ENCODE assay signal across 21 cellular contexts in genomic region chr16:84109598-84110325, GRCh38. TPM values are rescaled to one million over a fixed set of nuclear protein-coding genes. Genes with fewer than 3 reads are reported as not detected.
DNase-seq lines count a peak whose midpoint lies in the region; ATAC-seq, FAIRE-seq and TF ChIP-seq lines count a peak whose summit lies in the region.
"Had no signal": no experiment of that assay in that cellular context is flagged by ENCODE, and none has a peak within 500 bp of the region (broad histone marks: within the 10 kb centered on the region; RNA-seq: fewer than 3 reads in every experiment).

No MANE protein-coding gene starts in this region.

- peaks cover 37% of the 10 kb centered on the region for H4K20me1 ChIP-seq in Loucy (ENCODE audit: insufficient read depth, low read length, poor library complexity, severe bottlenecking)

- POLR2A ChIA-PET in T-cell (lab: Charles Lee): no interaction called here

- FAIRE-seq in bronchial epithelial cell (lab: Jason Lieb, UNC): no peak
- FAIRE-seq: D721Med, kidney had no signal

- no peaks in the 10 kb centered on the region for H3K27me3 Mint-ChIP-seq in CD4-positive, CD25-positive, alpha-beta regulatory T cell
- H3K27me3 Mint-ChIP-seq in progenitor cell of endocrine pancreas (no peaks in the 10 kb centered on the region), T-cell (no peaks in the 10 kb centered on the region)
- H3K27me3 Mint-ChIP-seq: activated CD4-positive, alpha-beta T cell treated with anti-CD3 and anti-CD28 coated beads, Interleukin-2, amount 10 ng/mL, durations not matched to agents 7 days and 5 days had no signal

- H3K9me3 Mint-ChIP-seq in CD4-positive, CD25-positive, alpha-beta regulatory T cell: no peaks in the 10 kb centered on the region
- H3K9me3 Mint-ChIP-seq in progenitor cell of endocrine pancreas (ENCODE audit: low read depth) (no peaks in the 10 kb centered on the region), T-cell (no peaks in the 10 kb centered on the region)
- H3K9me3 Mint-ChIP-seq: activated CD4-positive, alpha-beta T cell treated with anti-CD3 and anti-CD28 coated beads, Interleukin-2, amount 10 ng/mL, durations not matched to agents 7 days and 5 days; activated T-cell treated with anti-CD3 and anti-CD28 coated beads, Interleukin-2, amount 50 U/mL, for 72 hours had no signal

- peak overlapping the region in 2 of 3 donors; percentile 46 to 73 for H3K27ac Mint-ChIP-seq in CD4-positive, CD25-positive, alpha-beta regulatory T cell
- H3K27ac Mint-ChIP-seq in progenitor cell of endocrine pancreas (no peak overlapping the region), T-cell (no peak overlapping the region)
- H3K27ac Mint-ChIP-seq: activated CD4-positive, alpha-beta T cell treated with anti-CD3 and anti-CD28 coated beads, Interleukin-2, amount 10 ng/mL, durations not matched to agents 7 days and 5 days; activated T-cell treated with anti-CD3 and anti-CD28 coated beads, Interleukin-2, amount 50 U/mL, for 72 hours had no signal

- DNase-seq in CD4-positive, CD25-positive, alpha-beta regulatory T cell: no peak
- DNase-seq in bronchial epithelial cell (ENCODE audit: low read depth) (peak; percentile 31), kidney tubule cell (ENCODE audit: low spot score) (peak; percentile 51), progenitor cell of endocrine pancreas (ENCODE audit: low spot score, unreplicated experiment) (no peak), T-cell (no peak)
- no peak for DNase-seq in activated CD4-positive, alpha-beta T cell treated with anti-CD3 and anti-CD28 coated beads for 4 hours
- DNase-seq: activated CD4-positive, alpha-beta T cell treated with anti-CD3 and anti-CD28 coated beads, Interleukin-2, amount 10 ng/mL, durations not matched to agents 7 days and 5 days; activated T-cell treated with anti-CD3 and anti-CD28 coated beads, Interleukin-2, amount 50 U/mL, for 72 hours; anterior cingulate cortex; cortex of kidney; kidney; NCI-H2029 treated with DMSO at 0.1 percent for 48 hours; NCI-H69; occipital lobe; PC-3; SK-N-SH; stimulated activated CD4-positive, alpha-beta T cell treated with anti-CD3 and anti-CD28 coated beads, Interleukin-2, amount 100 ng/mL, for 48 hours had no signal

- H3K36me3 ChIP-seq in CD4-positive, CD25-positive, alpha-beta regulatory T cell (ENCODE audit: control insufficient read depth, insufficient read depth, low read length): peaks cover 33% of the 10 kb centered on the region
- H3K36me3 ChIP-seq in Loucy (ENCODE audit: insufficient read depth, low read length) (peaks cover 14% of the 10 kb centered on the region; the same call in 1 of the 2 replicates), bronchial epithelial cell (ENCODE audit: control insufficient read depth, insufficient read depth, low read length) (peaks cover 4% of the 10 kb centered on the region)

- peaks cover 16 to 73% (median 41%) of the 10 kb centered on the region in 4 donors for H3K4me1 Mint-ChIP-seq in CD4-positive, CD25-positive, alpha-beta regulatory T cell
- no peaks in the 10 kb centered on the region for H3K4me1 Mint-ChIP-seq in progenitor cell of endocrine pancreas (ENCODE audit: low read depth)
- peaks cover 61 to 73% (median 67%) of the 10 kb centered on the region in 3 donors for H3K4me1 Mint-ChIP-seq in T-cell

- H3K9ac ChIP-seq in Loucy (ENCODE audit: low read depth, low read length, poor library complexity, severe bottlenecking): no peak overlapping the region
- H3K9ac ChIP-seq: SK-N-SH had no signal

- no peaks in the 10 kb centered on the region for H3K27me3 ChIP-seq in CD4-positive, CD25-positive, alpha-beta regulatory T cell (ENCODE audit: control insufficient read depth, insufficient read depth, low read length)
- H3K27me3 ChIP-seq in Loucy (ENCODE audit: insufficient read depth, low read length, poor library complexity, severe bottlenecking) (no peaks in the 10 kb centered on the region), bronchial epithelial cell (ENCODE audit: control insufficient read depth, insufficient read depth, low read length) (no peaks in the 10 kb centered on the region)

- ATAC-seq in CD4-positive, CD25-positive, alpha-beta regulatory T cell (ENCODE audit: low read depth in 2 of 2): no peak
- no peak for ATAC-seq in T-cell (replicated peaks in 1 of 4)
- ATAC-seq: PC-3 had no signal

- peak overlapping the region; percentile 29 for H3K4me2 ChIP-seq in Loucy (ENCODE audit: low read depth, low read length, poor library complexity, severe bottlenecking)
- H3K4me2 ChIP-seq: SK-N-SH had no signal

- CTCF ChIA-PET in T-cell (lab: Charles Lee): no interaction called here

- H3K36me3 Mint-ChIP-seq in CD4-positive, CD25-positive, alpha-beta regulatory T cell: peaks cover 19% of the 10 kb centered on the region
- no peaks in the 10 kb centered on the region for H3K36me3 Mint-ChIP-seq in progenitor cell of endocrine pancreas (ENCODE audit: insufficient read depth)
- peaks cover 31% of the 10 kb centered on the region for H3K36me3 Mint-ChIP-seq in T-cell

- H3K4me1 ChIP-seq in CD4-positive, CD25-positive, alpha-beta regulatory T cell (ENCODE audit: control insufficient read depth, insufficient read depth, low read length, poor library complexity, severe bottlenecking): peaks cover 10% of the 10 kb centered on the region
- H3K4me1 ChIP-seq in Loucy (ENCODE audit: insufficient read depth, low read length, poor library complexity, severe bottlenecking): peaks cover 23% of the 10 kb centered on the region

- H3K79me2 ChIP-seq in Loucy (ENCODE audit: insufficient read depth, low read length): peaks cover 97% of the 10 kb centered on the region

- no peaks in the 10 kb centered on the region for H3K9me2 ChIP-seq in Loucy (replicated peaks; ENCODE audit: low read depth, low read length)
- H3K9me2 ChIP-seq: SK-N-SH had no signal

- H3F3A ChIP-seq in Loucy (ENCODE audit: low read depth): no peaks in the 10 kb centered on the region

- H3K4me3 ChIP-seq in CD4-positive, CD25-positive, alpha-beta regulatory T cell (ENCODE audit: low read depth, low read length): no peak overlapping the region
- H3K4me3 ChIP-seq in Loucy (ENCODE audit: low read length, poor library complexity, severe bottlenecking) (no peak overlapping the region), bronchial epithelial cell (ENCODE audit: low read depth, low read length) (no peak overlapping the region)
- H3K4me3 ChIP-seq: HAP-1 had no signal

- H3K27ac ChIP-seq in CD4-positive, CD25-positive, alpha-beta regulatory T cell (ENCODE audit: insufficient read depth, low read length, poor library complexity, severe bottlenecking): no peak overlapping the region

- TF ChIP-seq CTCF in Loucy (conservative IDR thresholded peaks at IDR 0.05; ENCODE audit: low read length): no peak
- no peak for TF ChIP-seq CTCF in bronchial epithelial cell (IDR thresholded peaks at IDR 0.05; ENCODE audit: insufficient read depth, low read length, severe bottlenecking)
- no peak for TF ChIP-seq CTCF in progenitor cell of endocrine pancreas (IDR thresholded peaks at IDR 0.05; ENCODE audit: unreplicated experiment)

- no peaks in the 10 kb centered on the region for H3K9me3 ChIP-seq in CD4-positive, CD25-positive, alpha-beta regulatory T cell (ENCODE audit: control insufficient read depth in 2 of 2, low read length in 2 of 2)
- H3K9me3 ChIP-seq in Loucy (ENCODE audit: insufficient read depth, low read depth, low read length): no peaks in the 10 kb centered on the region
- H3K9me3 ChIP-seq: HAP-1, SK-N-SH had no signal

- no peak overlapping the region for H2AFZ ChIP-seq in Loucy (ENCODE audit: low read length)

- peak overlapping the region in 1 of 4 donors; percentile 41 for H3K4me3 Mint-ChIP-seq in CD4-positive, CD25-positive, alpha-beta regulatory T cell
- H3K4me3 Mint-ChIP-seq in progenitor cell of endocrine pancreas (ENCODE audit: low read depth) (no peak overlapping the region), T-cell (no peak overlapping the region)
- H3K4me3 Mint-ChIP-seq: activated CD4-positive, alpha-beta T cell treated with anti-CD3 and anti-CD28 coated beads, Interleukin-2, amount 10 ng/mL, durations not matched to agents 7 days and 5 days; activated T-cell treated with anti-CD3 and anti-CD28 coated beads, Interleukin-2, amount 50 U/mL, for 72 hours had no signal

RNA-seq across cellular contexts. Expression of gene MBTPS1, which starts 7.0 kb away (rescaled TPM):
- total RNA-seq in CD4-positive, CD25-positive, alpha-beta regulatory T cell: 118 TPM
- polyA plus RNA-seq in CD4-positive, CD25-positive, alpha-beta regulatory T cell: 10 to 100 TPM; 40.6 to 62.5 (median 47.8) TPM
- 63.4 and 67.3 TPM in 2 replicates for total RNA-seq in bronchial epithelial cell
- 94.7 and 98.9 TPM in 2 replicates for total RNA-seq in progenitor cell of endocrine pancreas
- total RNA-seq in T-cell: 100 to 1,000 TPM; 122 to 142 (median 131) TPM

RNA-seq across cellular contexts. Expression of gene HSDL1, which starts 35.2 kb away (rescaled TPM):
- total RNA-seq in CD4-positive, CD25-positive, alpha-beta regulatory T cell: 17.3 TPM
- 10 to 100 TPM in 1 of 4 donors, 1 to 10 TPM in 3; 6.8 to 10.6 (median 9.6) TPM for polyA plus RNA-seq in CD4-positive, CD25-positive, alpha-beta regulatory T cell
- total RNA-seq in bronchial epithelial cell (25.9 and 36.3 TPM in 2 replicates), progenitor cell of endocrine pancreas (43.8 and 47.7 TPM in 2 replicates), T-cell (10 to 100 TPM; 11.9 to 23.5 (median 20.4) TPM)

RNA-seq across cellular contexts. Expression of gene DNAAF1, which starts 35.3 kb away (rescaled TPM):
- 0.27 TPM for total RNA-seq in CD4-positive, CD25-positive, alpha-beta regulatory T cell
- under 1 TPM in 3 of 4 donors, not detected in 1; 0.03 to 0.81 (median 0.33) TPM for polyA plus RNA-seq in CD4-positive, CD25-positive, alpha-beta regulatory T cell
- total RNA-seq in bronchial epithelial cell (not detected in 2 replicates), progenitor cell of endocrine pancreas (1.4 and 1.8 TPM in 2 replicates), T-cell (under 1 TPM in 2 of 5 donors, not detected in 3; 0.16 to 0.32 TPM)
- total RNA-seq: M059J, PC-3 had no signal

Comparison
In these comparisons a context has a peak if more than half of its experiments do, and no peak if none do; other contexts are left out.
1. DNase-seq: peak in bronchial epithelial cell (single experiment) and kidney tubule cell (single experiment); none in CD4-positive, CD25-positive, alpha-beta regulatory T cell (0 of 3), progenitor cell of endocrine pancreas (single experiment), T-cell (0 of 34) and activated CD4-positive, alpha-beta T cell treated with anti-CD3 and anti-CD28 coated beads for 4 hours (0 of 2).
2. H3K27ac Mint-ChIP-seq: peak in CD4-positive, CD25-positive, alpha-beta regulatory T cell (2 of 3); none in progenitor cell of endocrine pancreas (single experiment) and T-cell (0 of 2).